ENCODE assay signal across 3 cellular contexts in genomic region chr10:125564570-125564969, GRCh38.
"Had no signal": no experiment of that assay in that cellular context is flagged by ENCODE, and none has a peak within 500 bp of the region (broad histone marks: within the 10 kb centered on the region; RNA-seq: fewer than 3 reads in every experiment).

No MANE protein-coding gene starts in this region.

- DNase-seq: GDM1, GF-D8 had no signal

- H3K4me3 ChIP-seq: GM12878 had no signal
